ENCODE assay signal across 30 cellular contexts in genomic region chr14:99278836-99279235, GRCh38.
"Had no signal": no experiment of that assay in that cellular context is flagged by ENCODE, and none has a peak within 500 bp of the region (broad histone marks: within the 10 kb centered on the region; RNA-seq: fewer than 3 reads in every experiment).

No MANE protein-coding gene starts in this region.

- ATAC-seq: naive thymus-derived CD8-positive, alpha-beta T cell; psoas muscle; right lobe of liver; stimulated activated memory B cell treated with anti-CD40 and anti-IgM and Interleukin-4, amounts not matched to agents 10 μg/mL and 1 μg/mL and 100 μg/mL, for 72 hours; stimulated activated naive CD8-positive, alpha-beta T cell treated with anti-CD3 and anti-CD28 coated beads, Interleukin-15, amount 100 ng/mL, for 72 hours; stimulated activated naive CD8-positive, alpha-beta T cell treated with anti-CD3 and anti-CD28 coated beads, Interleukin-15, Interleukin-2, amounts not matched to agents 100 U/mL and 50 U/mL, for 24 hours had no signal

- H3K27ac ChIP-seq: neutrophil, ovary, parathyroid adenoma, psoas muscle, right lobe of liver, skin epidermis, spleen, suprapubic skin, testis, tibial nerve, upper lobe of left lung, vagina had no signal

- H3K9me3 ChIP-seq: neutrophil, ovary, psoas muscle, right lobe of liver, spleen, suprapubic skin, testis, tibial nerve, upper lobe of left lung, vagina had no signal

- H3K4me1 ChIP-seq: parathyroid adenoma, psoas muscle, testis had no signal

- H3K36me3 Mint-ChIP-seq: naive thymus-derived CD8-positive, alpha-beta T cell had no signal

- H3K27ac Mint-ChIP-seq: naive B cell; nephron; progenitor cell of endocrine pancreas; stimulated activated memory B cell treated with anti-CD40 and anti-IgM and Interleukin-4, amounts not matched to agents 10 μg/mL and 1 μg/mL and 100 μg/mL, for 72 hours; stimulated activated naive CD8-positive, alpha-beta T cell treated with anti-CD3 and anti-CD28 coated beads, Interleukin-15, amount 100 ng/mL, for 72 hours had no signal

- H3K36me3 ChIP-seq: neutrophil, ovary, right lobe of liver, spleen, suprapubic skin, tibial nerve, upper lobe of left lung, vagina had no signal

- H3K4me3 Mint-ChIP-seq: naive B cell; naive thymus-derived CD8-positive, alpha-beta T cell; nephron; stimulated activated memory B cell treated with anti-CD40 and anti-IgM and Interleukin-4, amounts not matched to agents 10 μg/mL and 1 μg/mL and 100 μg/mL, for 72 hours; stimulated activated naive CD8-positive, alpha-beta T cell treated with anti-CD3 and anti-CD28 coated beads, Interleukin-15, amount 100 ng/mL, for 72 hours had no signal

- H3K9me3 Mint-ChIP-seq: naive thymus-derived CD8-positive, alpha-beta T cell; nephron; stimulated activated naive CD8-positive, alpha-beta T cell treated with anti-CD3 and anti-CD28 coated beads, Interleukin-15, amount 100 ng/mL, for 72 hours had no signal

- H3K4me3 ChIP-seq: ovary, psoas muscle, right lobe of liver, skin epidermis, smooth muscle cell, spleen, suprapubic skin, testis, tibial nerve, upper lobe of left lung, vagina had no signal

- H3K27me3 ChIP-seq: ovary, right lobe of liver, testis, vagina had no signal

- DNase-seq: naive B cell; naive thymus-derived CD8-positive, alpha-beta T cell; nucleus accumbens; ovary; posterior cingulate gyrus; psoas muscle; right lobe of liver; spleen; stimulated activated CD4-positive, alpha-beta T cell treated with anti-CD3 and anti-CD28 coated beads, Interleukin-12 subunit alpha, Interleukin-12 subunit beta, amount 100 ng/mL, for 4 hours; stimulated activated CD4-positive, alpha-beta T cell treated with anti-CD3 and anti-CD28 coated beads, Interleukin-1b, Interleukin-23, amount 100 ng/mL, for 48 hours; stimulated activated CD4-positive, alpha-beta T cell treated with anti-CD3 and anti-CD28 coated beads, Interleukin-4, amount 100 ng/mL, for 1 hour; stimulated activated CD4-positive, alpha-beta T cell treated with anti-CD3 and anti-CD28 coated beads, Interleukin-4, amount 100 ng/mL, for 4 hours; stimulated activated CD8-positive, alpha-beta memory T cell treated with anti-CD3 and anti-CD28 coated beads, Interleukin-4, amount 100 ng/mL, for 48 hours; stimulated activated naive CD4-positive, alpha-beta T cell; stimulated activated naive CD8-positive, alpha-beta T cell treated with anti-CD3 and anti-CD28 coated beads, Interleukin-15, amount 100 ng/mL, for 72 hours; stimulated activated naive CD8-positive, alpha-beta T cell treated with anti-CD3 and anti-CD28 coated beads, Interleukin-15, Interleukin-2, amounts not matched to agents 100 U/mL and 50 U/mL, for 24 hours; substantia nigra; trophoblast cell; upper lobe of left lung had no signal

- H3K27me3 Mint-ChIP-seq: stimulated activated naive CD8-positive, alpha-beta T cell treated with anti-CD3 and anti-CD28 coated beads, Interleukin-15, amount 100 ng/mL, for 72 hours had no signal
